In genomic region chr19:31538879-31539278, GRCh38 we compare ENCODE assay signal across 25 cellular contexts.
"Had no signal": no experiment of that assay in that cellular context is flagged by ENCODE, and none has a peak within 500 bp of the region (broad histone marks: within the 10 kb centered on the region; RNA-seq: fewer than 3 reads in every experiment).

No MANE protein-coding gene starts in this region.

- H3K9me3 Mint-ChIP-seq: immature natural killer cell; natural killer cell; neural progenitor cell; stimulated activated effector memory CD8-positive, alpha-beta T cell treated with anti-CD3 and anti-CD28 coated beads, Interleukin-12 subunit alpha, Interleukin-12 subunit beta, amount 100 ng/mL, for 72 hours had no signal

- DNase-seq: hippocampal formation; immature natural killer cell; left lung; mesendoderm; naive B cell; natural killer cell; nephron progenitor cell; occipital lobe; ovary; right cardiac atrium; sigmoid colon; small intestine; spleen; stimulated activated CD4-positive, alpha-beta T cell treated with anti-CD3 and anti-CD28 coated beads, Interleukin-4, amount 100 ng/mL, for 24 hours; stimulated activated naive CD4-positive, alpha-beta T cell; tibial artery; trophoblast cell; upper lobe of right lung had no signal

- H3K4me3 Mint-ChIP-seq: immature natural killer cell; mesothelial cell of epicardium; naive B cell; natural killer cell; nephron progenitor cell; neural progenitor cell; stimulated activated effector memory CD8-positive, alpha-beta T cell treated with anti-CD3 and anti-CD28 coated beads, Interleukin-12 subunit alpha, Interleukin-12 subunit beta, amount 100 ng/mL, for 72 hours; stimulated activated naive CD8-positive, alpha-beta T cell treated with anti-CD3 and anti-CD28 coated beads, Interleukin-15, Interleukin-2, amounts not matched to agents 100 ng/mL and 50 ng/mL, for 24 hours had no signal

- H3K27ac Mint-ChIP-seq: immature natural killer cell; mesothelial cell of epicardium; naive B cell; natural killer cell; nephron progenitor cell; neural progenitor cell; progenitor cell of endocrine pancreas; stimulated activated effector memory CD8-positive, alpha-beta T cell treated with anti-CD3 and anti-CD28 coated beads, Interleukin-12 subunit alpha, Interleukin-12 subunit beta, amount 100 ng/mL, for 72 hours; stimulated activated naive CD8-positive, alpha-beta T cell treated with anti-CD3 and anti-CD28 coated beads, Interleukin-15, Interleukin-2, amounts not matched to agents 100 ng/mL and 50 ng/mL, for 24 hours had no signal

- H3K36me3 Mint-ChIP-seq: immature natural killer cell; mesothelial cell of epicardium; naive B cell; natural killer cell; neural progenitor cell; stimulated activated effector memory CD8-positive, alpha-beta T cell treated with anti-CD3 and anti-CD28 coated beads, Interleukin-12 subunit alpha, Interleukin-12 subunit beta, amount 100 ng/mL, for 72 hours had no signal

- FAIRE-seq: islet of Langerhans, small intestine, urothelium cell line had no signal

- ATAC-seq: left lung; natural killer cell; right cardiac atrium; stimulated activated effector memory CD8-positive, alpha-beta T cell treated with anti-CD3 and anti-CD28 coated beads, Interleukin-12 subunit alpha, Interleukin-12 subunit beta, amount 100 ng/mL, for 72 hours; upper lobe of right lung had no signal

- H3K4me1 Mint-ChIP-seq: immature natural killer cell; naive B cell; natural killer cell; neural progenitor cell; stimulated activated effector memory CD8-positive, alpha-beta T cell treated with anti-CD3 and anti-CD28 coated beads, Interleukin-12 subunit alpha, Interleukin-12 subunit beta, amount 100 ng/mL, for 72 hours had no signal

- H3K27me3 Mint-ChIP-seq: naive B cell had no signal
